Comparison of ENCODE assay signal across 9 cellular contexts in genomic region chr6:87730310-87730709, GRCh38. TPM values are rescaled to one million over a fixed set of nuclear protein-coding genes. Genes with fewer than 3 reads are reported as not detected.
A peak's percentile ranks its signal among the peaks of the same experiment; 100 is the strongest.
DNase-seq lines count a peak whose midpoint lies in the region; ATAC-seq and TF ChIP-seq lines count a peak whose summit lies in the region.
"Had no signal": no experiment of that assay in that cellular context is flagged by ENCODE, and none has a peak within 500 bp of the region (broad histone marks: within the 10 kb centered on the region; RNA-seq: fewer than 3 reads in every experiment).

No MANE protein-coding gene starts in this region.

- TF ChIP-seq EP300 in gastroesophageal sphincter (IDR thresholded peaks at IDR 0.05): no peak

- 57 to 69% methylated on average over 4 of the region's 4 CpGs for WGBS in testis, 2 donors
- whole genome bisulfite sequencing in gastroesophageal sphincter (ENCODE audit: low coverage in 1 of 2), 2 donors: 46 to 89% methylated on average over 3 to 4 of the region's 4 CpGs

- H3K9me3 ChIP-seq in testis: no peaks in the 10 kb centered on the region
- no peaks in the 10 kb centered on the region for H3K9me3 ChIP-seq in gastroesophageal sphincter

- CTCF ChIA-PET in RWPE1 (lab: Yijun Ruan, JAX): no interaction called here

- H3K4me1 ChIP-seq in testis (peaks cover 14% of the 10 kb centered on the region), gastroesophageal sphincter (peaks cover 0 to 27% (median 9%) of the 10 kb centered on the region in 3 donors)

- TF ChIP-seq CTCF in RWPE1 (conservative IDR thresholded peaks at IDR 0.05; ENCODE audit: low read depth) (no peak), testis (IDR thresholded peaks at IDR 0.05) (no peak), gastroesophageal sphincter (IDR thresholded peaks at IDR 0.05) (no peak)

- DNase-seq in NOMO-1 (lab: John Stamatoyannopoulos, UW; ENCODE audit: unreplicated experiment in 2 of 2) (peak; percentile 40 to 50), NOMO-1 treated with dmso at 0.1 percent for 144 hours (lab: John Stamatoyannopoulos, UW; ENCODE audit: unreplicated experiment) (no peak), RWPE1 (ENCODE audit: low spot score) (peak; percentile 41), cardiac septum (ENCODE audit: low spot score) (peak; percentile 85), testis (peak; percentile 82)
- DNase-seq: activated CD8-positive, alpha-beta memory T cell treated with anti-CD3 and anti-CD28 coated beads, Interleukin-2, amount 50 U/mL, for 4 hours had no signal

- H3K36me3 ChIP-seq in testis (ENCODE audit: low read depth, missing control alignments) (no peaks in the 10 kb centered on the region), gastroesophageal sphincter (no peaks in the 10 kb centered on the region)

- no peak for ATAC-seq in gastroesophageal sphincter
- no peak for ATAC-seq in HG02938 (IDR thresholded peaks at IDR 0.05; ENCODE audit: unreplicated experiment)
- no peak for ATAC-seq in GM18498 (IDR thresholded peaks at IDR 0.05; ENCODE audit: unreplicated experiment)

- no peaks in the 10 kb centered on the region for H3K27me3 ChIP-seq in testis
- H3K27me3 ChIP-seq in gastroesophageal sphincter: no peaks in the 10 kb centered on the region

- intact Hi-C loops in cardiac septum (cut with DNase I): no loop called here
- intact Hi-C loops in testis (cut with DNase I; ENCODE audit: low total_unique reads): no loop called here

- no peak for TF ChIP-seq POLR2A in testis (IDR thresholded peaks at IDR 0.05)
- no peak for TF ChIP-seq POLR2A in gastroesophageal sphincter (IDR thresholded peaks at IDR 0.05)

- POLR2A ChIA-PET in RWPE1 (lab: Yijun Ruan, JAX; ENCODE audit: low non-redundant PET): interaction anchor here (1.0 kb wide), 1 partner anchor 29 kb away, joined by 3 read pairs; no protein-coding TSS in a partner anchor

- H3K4me3 ChIP-seq in testis: no peak overlapping the region
- no peak overlapping the region for H3K4me3 ChIP-seq in gastroesophageal sphincter

- H3K27ac ChIP-seq in RWPE1 (peak overlapping the region; percentile 87), testis (no peak overlapping the region), gastroesophageal sphincter (no peak overlapping the region)

RNA-seq across cellular contexts. Expression of gene AKIRIN2, which starts 28.3 kb away (rescaled TPM):
- total RNA-seq in cardiac septum: 52.8 TPM
- 10 to 100 TPM; 72.5 to 73.5 TPM for total RNA-seq in testis
- 65.2 TPM for polyA plus RNA-seq in testis (ENCODE audit: insufficient read depth, low read depth, low replicate concordance)
- total RNA-seq in gastroesophageal sphincter: 10 to 100 TPM; 11.7 to 26.9 (median 16.7) TPM
